In genomic region chr5:6634788-6635430, GRCh38 we compare ENCODE assay signal across 9 cellular contexts. TPM values are rescaled to one million over a fixed set of nuclear protein-coding genes. Genes with fewer than 3 reads are reported as not detected.
A peak's percentile ranks its signal among the peaks of the same experiment; 100 is the strongest.
DNase-seq lines count a peak whose midpoint lies in the region; ATAC-seq and TF ChIP-seq lines count a peak whose summit lies in the region.
"Had no signal": no experiment of that assay in that cellular context is flagged by ENCODE, and none has a peak within 500 bp of the region (broad histone marks: within the 10 kb centered on the region; RNA-seq: fewer than 3 reads in every experiment).

No MANE protein-coding gene starts in this region.

- no peak overlapping the region for H2AFZ ChIP-seq in fibroblast of lung (ENCODE audit: low read length)

- peaks cover 68% of the 10 kb centered on the region for H3K79me2 ChIP-seq in fibroblast of lung (ENCODE audit: control insufficient read depth, insufficient read depth, low read length)

- peak overlapping the region; percentile 88 for H3K4me2 ChIP-seq in fibroblast of lung (ENCODE audit: extremely low read depth, insufficient read depth, low read length)

- peak overlapping the region; percentile 94 for H3K4me3 ChIP-seq in SJCRH30
- peak overlapping the region; percentile 43 to 96 (median 86) for H3K4me3 ChIP-seq in fibroblast of lung (replicated peaks in 1 of 4; ENCODE audit: control extremely low read depth in 1 of 4, insufficient read depth in 1 of 4, low read depth in 3 of 4, low read length in 4 of 4)
- peak overlapping the region; percentile 94 for H3K4me3 ChIP-seq in suprapubic skin

- H3K36me3 ChIP-seq in SJCRH30 (peaks cover 19% of the 10 kb centered on the region), fibroblast of lung (ENCODE audit: control insufficient read depth, insufficient read depth, low read length) (peaks cover 6% of the 10 kb centered on the region), suprapubic skin (peaks cover 11% of the 10 kb centered on the region)

- no peak for TF ChIP-seq POLR2A in suprapubic skin (IDR thresholded peaks at IDR 0.05)

- TF ChIP-seq EP300 in suprapubic skin (IDR thresholded peaks at IDR 0.05): no peak

- DNase-seq in activated T-cell treated with anti-CD3 and anti-CD28 coated beads, Interleukin-2, amount 50 U/mL, for 4 hours: no peak
- DNase-seq in activated T-cell treated with anti-CD3 and anti-CD28 coated beads, Interleukin-2, amount 50 U/mL, for 48 hours: no peak
- no peak for DNase-seq in SJCRH30
- DNase-seq in fibroblast of lung (ENCODE audit: low read depth in 2 of 2): peak in 1 of 2 donors; percentile 5
- DNase-seq in suprapubic skin (ENCODE audit: low spot score in 2 of 2): no peak
- no peak for DNase-seq in GM13977 (ENCODE audit: low spot score)
- DNase-seq in NCI-H2107 treated with DMSO at 0.1 percent for 48 hours (lab: John Stamatoyannopoulos, UW; ENCODE audit: unreplicated experiment): no peak
- no peak for DNase-seq in activated CD4-positive, CD25-positive, alpha-beta regulatory T cell treated with anti-CD3 and anti-CD28 coated beads, Interleukin-2, amount 50 U/mL, for 72 hours
- DNase-seq: activated CD8-positive, alpha-beta memory T cell treated with anti-CD3 and anti-CD28 coated beads for 24 hours had no signal

- ATAC-seq in activated T-cell treated with anti-CD3 and anti-CD28 coated beads, Interleukin-2, amount 50 U/mL, for 4 hours: no peak

- in situ Hi-C loops in GM13977 (cut with MboI; ENCODE audit: low pct_unique_long_range_greater_than_20kb, low sequenced_read_pairs, unreplicated experiment): loop anchor here (25.0 kb wide), 1 partner anchor 102 kb away; no protein-coding TSS in a partner anchor

- H3K36me3 Mint-ChIP-seq in activated T-cell treated with anti-CD3 and anti-CD28 coated beads, Interleukin-2, amount 50 U/mL, for 4 hours (ENCODE audit: insufficient read depth): peaks cover 22% of the 10 kb centered on the region

- WGBS in suprapubic skin: 55% methylated on average over 5 of the region's 5 CpGs

- H3K9ac ChIP-seq in fibroblast of lung (ENCODE audit: insufficient read depth, low read length): no peak overlapping the region

- H3K9me3 Mint-ChIP-seq in activated T-cell treated with anti-CD3 and anti-CD28 coated beads, Interleukin-2, amount 50 U/mL, for 4 hours: no peaks in the 10 kb centered on the region

- H3K27me3 ChIP-seq in SJCRH30 (no peaks in the 10 kb centered on the region), fibroblast of lung (ENCODE audit: control insufficient read depth, insufficient read depth, low read length) (no peaks in the 10 kb centered on the region), suprapubic skin (no peaks in the 10 kb centered on the region)

- H3K27ac ChIP-seq in SJCRH30 (no peak overlapping the region), fibroblast of lung (ENCODE audit: insufficient read depth, low read length) (peak overlapping the region; percentile 23), suprapubic skin (peak overlapping the region; percentile 92)

- no peaks in the 10 kb centered on the region for H3K27me3 Mint-ChIP-seq in activated T-cell treated with anti-CD3 and anti-CD28 coated beads, Interleukin-2, amount 50 U/mL, for 4 hours (ENCODE audit: low read depth)

- peaks cover 30% of the 10 kb centered on the region for H3K4me1 Mint-ChIP-seq in activated T-cell treated with anti-CD3 and anti-CD28 coated beads, Interleukin-2, amount 50 U/mL, for 4 hours (ENCODE audit: low read depth)

- H4K20me1 ChIP-seq in fibroblast of lung (ENCODE audit: control insufficient read depth, extremely low read depth, insufficient read depth, low read length): no peaks in the 10 kb centered on the region

- H3K4me3 Mint-ChIP-seq in activated T-cell treated with anti-CD3 and anti-CD28 coated beads, Interleukin-2, amount 50 U/mL, for 4 hours: peak overlapping the region; percentile 75

- TF ChIP-seq CTCF in fibroblast of lung (conservative IDR thresholded peaks at IDR 0.05 in 1 of 2, IDR thresholded peaks at IDR 0.05 in 1 of 2; ENCODE audit: low read depth in 1 of 2, low read length in 2 of 2) (no peak), suprapubic skin (IDR thresholded peaks at IDR 0.05) (no peak), GM13977 (IDR thresholded peaks at IDR 0.05; ENCODE audit: extremely low read depth, insufficient read depth, missing control alignments) (no peak)

- H3K9me3 ChIP-seq in SJCRH30 (replicated peaks) (no peaks in the 10 kb centered on the region), fibroblast of lung (ENCODE audit: control insufficient read depth, insufficient read depth, low read depth, low read length) (no peaks in the 10 kb centered on the region), suprapubic skin (no peaks in the 10 kb centered on the region)

- H3K4me1 ChIP-seq in SJCRH30 (no peaks in the 10 kb centered on the region), fibroblast of lung (ENCODE audit: control insufficient read depth, extremely low read depth, insufficient read depth, low read length) (peaks cover 2% of the 10 kb centered on the region), suprapubic skin (peaks cover 64% of the 10 kb centered on the region)

RNA-seq across cellular contexts. Expression of gene SRD5A1, which starts 1.7 kb away (rescaled TPM):
- total RNA-seq in activated T-cell treated with anti-CD3 and anti-CD28 coated beads, Interleukin-2, amount 50 U/mL, for 4 hours: 1 to 10 TPM; 7.1 to 9.6 (median 8.8) TPM
- 9.7 and 11.2 TPM in 2 replicates for total RNA-seq in SJCRH30 (2014; rRNA removed; shearing (Covaris generic))
- total RNA-seq in fibroblast of lung (11.0 and 20.6 TPM in 2 replicates), suprapubic skin (10 to 100 TPM; 62.7 to 86.8 (median 74.8) TPM)
- polyA plus RNA-seq in fibroblast of lung: 12.1 and 14.5 TPM in 2 replicates
- polyA plus RNA-seq in fibroblast of lung (2012): 9.5 and 14.4 TPM in 2 replicates
- polyA minus RNA-seq in fibroblast of lung (ENCODE audit: low replicate concordance): 4.6 and 5.4 TPM in 2 replicates

RNA-seq across cellular contexts. Expression of gene NSUN2, which starts 2.1 kb away (rescaled TPM):
- 100 to 1,000 TPM; 160 to 175 (median 165) TPM for total RNA-seq in activated T-cell treated with anti-CD3 and anti-CD28 coated beads, Interleukin-2, amount 50 U/mL, for 4 hours
- 53.0 and 54.2 TPM in 2 replicates for total RNA-seq in SJCRH30 (2014; rRNA removed; shearing (Covaris generic))
- 36.5 and 43.6 TPM in 2 replicates for total RNA-seq in fibroblast of lung
- 40.2 and 53.6 TPM in 2 replicates for polyA plus RNA-seq in fibroblast of lung
- 34.4 and 44.5 TPM in 2 replicates for polyA plus RNA-seq in fibroblast of lung (2012)
- polyA minus RNA-seq in fibroblast of lung (ENCODE audit: low replicate concordance): 32.4 and 39.6 TPM in 2 replicates
- total RNA-seq in suprapubic skin: 10 to 100 TPM; 48.8 to 90.8 (median 56.4) TPM
